In genomic region chr2:39515897-39516346, GRCh38 we compare ENCODE assay signal across 2 cellular contexts.
TF ChIP-seq lines count a peak whose summit lies in the region.

No MANE protein-coding gene starts in this region.

TF ChIP-seq in GM23338, 12 proteins besides CTCF, POLR2A, EP300 and RAD21:
- no peak for TF ChIP-seq ETS1 (IDR thresholded peaks at IDR 0.05)
- no peak for TF ChIP-seq CREB1 (CRISPR knock-in tag; IDR thresholded peaks at IDR 0.05; ENCODE audit: low read depth)
- TF ChIP-seq JUNB (IDR thresholded peaks at IDR 0.05; ENCODE audit: unreplicated experiment) = no peak
- no peak for TF ChIP-seq EZH2 (IDR thresholded peaks at IDR 0.05; ENCODE audit: low read depth, unreplicated experiment)
- no peak for TF ChIP-seq NANOG (IDR thresholded peaks at IDR 0.05; ENCODE audit: borderline replicate concordance)
- TF ChIP-seq POLR2AphosphoS5 (IDR thresholded peaks at IDR 0.05; ENCODE audit: low read depth) = no peak
- TF ChIP-seq EZH2phosphoT487 (IDR thresholded peaks at IDR 0.05; ENCODE audit: unreplicated experiment) = no peak
- TF ChIP-seq STAT1 (IDR thresholded peaks at IDR 0.05; ENCODE audit: unreplicated experiment) = no peak
- no peak for TF ChIP-seq ZNF462 (CRISPR knock-in tag; IDR thresholded peaks at IDR 0.05)
- no peak for TF ChIP-seq REST (IDR thresholded peaks at IDR 0.05; ENCODE audit: unreplicated experiment)
- TF ChIP-seq ZNF114 (CRISPR knock-in tag; IDR thresholded peaks at IDR 0.05) = no peak
- no peak for TF ChIP-seq ZNF331 (CRISPR knock-in tag; IDR thresholded peaks at IDR 0.05; ENCODE audit: low read depth)

TF ChIP-seq in K562, 482 proteins besides CTCF, POLR2A, EP300 and RAD21 (continued from another document):
- no peak for TF ChIP-seq SFPQ (IDR thresholded peaks at IDR 0.05; ENCODE audit: low read depth, low read length)
- TF ChIP-seq SMARCC2 (IDR thresholded peaks at IDR 0.05; ENCODE audit: low read depth) = no peak
- no peak for TF ChIP-seq FOXK1 (CRISPR knock-in tag; IDR thresholded peaks at IDR 0.05; ENCODE audit: borderline replicate concordance)
- no peak for TF ChIP-seq SREBF2 (CRISPR knock-in tag; IDR thresholded peaks at IDR 0.05)
- TF ChIP-seq SPI1 (IDR thresholded peaks at IDR 0.05; ENCODE audit: borderline replicate concordance, low read depth, low read length) = no peak
- TF ChIP-seq ZNF146 (CRISPR knock-in tag; IDR thresholded peaks at IDR 0.05; ENCODE audit: unreplicated experiment) = no peak
- no peak for TF ChIP-seq ZNF655 (CRISPR knock-in tag; IDR thresholded peaks at IDR 0.05)
- TF ChIP-seq NFE2L1 (tag; IDR thresholded peaks at IDR 0.05; ENCODE audit: borderline replicate concordance, low read depth) = no peak
- no peak for TF ChIP-seq POLR3G (IDR thresholded peaks at IDR 0.05; ENCODE audit: extremely low read depth, insufficient read length, insufficient replicate concordance)
- TF ChIP-seq HIVEP1 (CRISPR knock-in tag; IDR thresholded peaks at IDR 0.05) = no peak
- TF ChIP-seq ZNF316 (IDR thresholded peaks at IDR 0.05) = no peak
- TF ChIP-seq CBX3 (IDR thresholded peaks at IDR 0.05; ENCODE audit: borderline replicate concordance in 1 of 2, low read length in 2 of 2) = no peak
- TF ChIP-seq MXI1 (IDR thresholded peaks at IDR 0.05; ENCODE audit: low read depth, low read length) = no peak
TF ChIP-seq in K562: peak in this region for 0.
